ENCODE assay signal across 21 cellular contexts in the genomic region with DNA sequence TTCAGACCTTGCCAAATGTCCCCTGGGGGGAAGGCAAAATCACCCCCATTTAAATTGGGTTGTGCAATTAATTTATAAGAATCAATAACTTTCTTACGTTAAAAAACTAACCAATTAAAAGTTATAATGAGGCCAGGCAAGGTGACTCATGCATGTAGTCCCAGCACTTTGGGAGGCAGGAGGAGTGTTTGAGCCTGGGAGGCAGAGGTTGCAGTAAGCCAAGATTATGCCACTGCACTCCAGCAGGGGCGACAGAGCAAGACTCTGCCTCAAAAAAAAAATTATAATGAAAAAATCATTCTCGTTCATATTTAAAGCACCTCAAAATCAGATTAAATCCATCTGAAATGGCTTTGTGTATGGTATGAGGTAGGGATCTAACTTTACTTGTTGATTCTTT. TPM values are rescaled to one million over a fixed set of nuclear protein-coding genes. Genes with fewer than 3 reads are reported as not detected.
A peak's percentile ranks its signal among the peaks of the same experiment; 100 is the strongest.
DNase-seq lines count a peak whose midpoint lies in the region; ATAC-seq and TF ChIP-seq lines count a peak whose summit lies in the region.
"Had no signal": no experiment of that assay in that cellular context is flagged by ENCODE, and none has a peak within 500 bp of the region (broad histone marks: within the 10 kb centered on the region; RNA-seq: fewer than 3 reads in every experiment).

No MANE protein-coding gene starts in this region.

- DNase-seq in A673 (ENCODE audit: low spot score) (no peak), H9 (no peak), RWPE2 (ENCODE audit: low spot score) (no peak), fibroblast of lung (ENCODE audit: low read depth in 2 of 2) (peak in 1 of 2 donors; percentile 4), substantia nigra (lab: John Stamatoyannopoulos, UW) (no peak), left ventricle myocardium inferior (no peak), suprapubic skin (ENCODE audit: low spot score in 2 of 2) (no peak), left lung (no peak)
- DNase-seq: activated effector memory CD4-positive, alpha-beta T cell treated with Interleukin-2 at 50 U/mL for 16 hours; amygdala; colonic mucosa; COR-L47; hippocampal formation; left colon; NCI-H1436 treated with DMSO at 0.1 percent for 48 hours; stimulated activated CD4-positive, alpha-beta T cell treated with anti-CD3 and anti-CD28 coated beads, Interleukin-4, amount 100 ng/mL, for 24 hours; trophoblast cell had no signal

- H4K20me1 ChIP-seq in H9 (ENCODE audit: control insufficient read depth, insufficient read depth, insufficient read length) = no peaks in the 10 kb centered on the region
- no peaks in the 10 kb centered on the region for H4K20me1 ChIP-seq in fibroblast of lung (ENCODE audit: control insufficient read depth, extremely low read depth, insufficient read depth, low read length)

- H3K36me3 ChIP-seq in A673 (ENCODE audit: insufficient read depth, low read length, poor library complexity, severe bottlenecking) (no peaks in the 10 kb centered on the region), RWPE2 (ENCODE audit: low read depth) (no peaks in the 10 kb centered on the region), fibroblast of lung (ENCODE audit: control insufficient read depth, insufficient read depth, low read length) (no peaks in the 10 kb centered on the region), left ventricle myocardium inferior (no peaks in the 10 kb centered on the region), suprapubic skin (no peaks in the 10 kb centered on the region), left lung (no peaks in the 10 kb centered on the region)
- H3K36me3 ChIP-seq: colonic mucosa had no signal

- no peaks in the 10 kb centered on the region for H3K23me2 ChIP-seq in H9 (ENCODE audit: insufficient read length, low read depth, low read length, poor library complexity, severe bottlenecking)

- no peak overlapping the region for H2BK120ac ChIP-seq in H9 (ENCODE audit: low read depth, low read length, poor library complexity, severe bottlenecking)

- no peaks in the 10 kb centered on the region for H3K79me1 ChIP-seq in H9 (ENCODE audit: insufficient read depth, low read depth, low read length, poor library complexity, severe bottlenecking)

- ATAC-seq in RWPE2 (ENCODE audit: low read depth) (no peak), left lung (no peak)
- ATAC-seq: A549, left colon had no signal

- no peak overlapping the region for H3K23ac ChIP-seq in H9 (ENCODE audit: insufficient read length, low read depth, low read length)

- no peaks in the 10 kb centered on the region for H3K4me1 Mint-ChIP-seq in H9

- no peak overlapping the region for H3K4me2 ChIP-seq in H9 (ENCODE audit: insufficient read depth, insufficient read length, low read length)
- no peak overlapping the region for H3K4me2 ChIP-seq in fibroblast of lung (ENCODE audit: extremely low read depth, insufficient read depth, low read length)
- H3K4me2 ChIP-seq: A549 had no signal

- no peaks in the 10 kb centered on the region for H3K9me3 ChIP-seq in A673 (ENCODE audit: low read depth, low read length, poor library complexity, severe bottlenecking)
- H3K9me3 ChIP-seq in H9 (ENCODE audit: control insufficient read depth, low read depth, low read length) = no peaks in the 10 kb centered on the region
- no peaks in the 10 kb centered on the region for H3K9me3 ChIP-seq in RWPE2 (ENCODE audit: severe bottlenecking)
- H3K9me3 ChIP-seq in fibroblast of lung (ENCODE audit: control insufficient read depth, insufficient read depth, low read depth, low read length) = no peaks in the 10 kb centered on the region
- no peaks in the 10 kb centered on the region for H3K9me3 ChIP-seq in left ventricle myocardium inferior (replicated peaks)
- H3K9me3 ChIP-seq in suprapubic skin = no peaks in the 10 kb centered on the region
- H3K9me3 ChIP-seq in left lung = peaks cover 0 to 2% of the 10 kb centered on the region in 2 donors
- H3K9me3 ChIP-seq: colonic mucosa had no signal

- H2AFZ ChIP-seq in H9 (ENCODE audit: low read length) (no peak overlapping the region), fibroblast of lung (ENCODE audit: low read length) (no peak overlapping the region)

- H2BK12ac ChIP-seq in H9 (ENCODE audit: insufficient read length, low read depth, low read length) = no peak overlapping the region

- no peaks in the 10 kb centered on the region for H3K4me1 ChIP-seq in A673 (ENCODE audit: insufficient read depth, low read length, poor library complexity, severe bottlenecking)
- no peaks in the 10 kb centered on the region for H3K4me1 ChIP-seq in H9 (ENCODE audit: insufficient read depth, low read length)
- H3K4me1 ChIP-seq in RWPE2 (ENCODE audit: insufficient read depth, poor library complexity, severe bottlenecking) = no peaks in the 10 kb centered on the region
- no peaks in the 10 kb centered on the region for H3K4me1 ChIP-seq in fibroblast of lung (ENCODE audit: control insufficient read depth, extremely low read depth, insufficient read depth, low read length)
- H3K4me1 ChIP-seq in left ventricle myocardium inferior = no peaks in the 10 kb centered on the region
- H3K4me1 ChIP-seq in suprapubic skin = no peaks in the 10 kb centered on the region
- H3K4me1 ChIP-seq in left lung = peaks cover 0 to 7% of the 10 kb centered on the region in 2 donors
- H3K4me1 ChIP-seq: A549, colonic mucosa had no signal

- no peak overlapping the region for H3K14ac ChIP-seq in H9 (ENCODE audit: insufficient read depth, low read length)

- TF ChIP-seq CTCF in A673 (conservative IDR thresholded peaks at IDR 0.05; ENCODE audit: low read depth, low read length) = peak; percentile 47
- TF ChIP-seq CTCF in H9 (conservative IDR thresholded peaks at IDR 0.05) = peak; percentile 45; the same call in 1 of the 3 replicates
- peak; percentile 37 for TF ChIP-seq CTCF in RWPE2 (IDR thresholded peaks at IDR 0.05; ENCODE audit: poor library complexity, severe bottlenecking)
- peak; percentile 35 to 37 for TF ChIP-seq CTCF in fibroblast of lung (conservative IDR thresholded peaks at IDR 0.05 in 1 of 2, IDR thresholded peaks at IDR 0.05 in 1 of 2; ENCODE audit: low read depth in 1 of 2, low read length in 2 of 2)
- no peak for TF ChIP-seq CTCF in left ventricle myocardium inferior (IDR thresholded peaks at IDR 0.05; ENCODE audit: borderline replicate concordance)
- no peak for TF ChIP-seq CTCF in suprapubic skin (IDR thresholded peaks at IDR 0.05)
- no peak for TF ChIP-seq CTCF in left lung (IDR thresholded peaks at IDR 0.05)

- POLR2A ChIA-PET in A673 (lab: Charles Lee; ENCODE audit: low non-redundant PET) = no interaction called here

- H4K91ac ChIP-seq in H9 (ENCODE audit: insufficient read length, low read depth, low read length) = no peak overlapping the region

- H3K4me3 ChIP-seq in A673 (ENCODE audit: low read depth, low read length, poor library complexity, severe bottlenecking) = no peak overlapping the region
- no peak overlapping the region for H3K4me3 ChIP-seq in RWPE2 (ENCODE audit: severe bottlenecking)
- H3K4me3 ChIP-seq in fibroblast of lung (replicated peaks in 1 of 4; ENCODE audit: control extremely low read depth in 1 of 4, insufficient read depth in 1 of 4, low read depth in 3 of 4, low read length in 4 of 4) = no peak overlapping the region
- no peak overlapping the region for H3K4me3 ChIP-seq in left ventricle myocardium inferior
- H3K4me3 ChIP-seq in suprapubic skin = no peak overlapping the region
- no peak overlapping the region for H3K4me3 ChIP-seq in left lung
- H3K4me3 ChIP-seq: A549, colonic mucosa had no signal

- H3K79me2 ChIP-seq in H9 (ENCODE audit: insufficient read depth, low read length) (no peaks in the 10 kb centered on the region), fibroblast of lung (ENCODE audit: control insufficient read depth, insufficient read depth, low read length) (no peaks in the 10 kb centered on the region)

- H3K9ac ChIP-seq in H9 (ENCODE audit: extremely low read depth, insufficient read length, low read length) (no peak overlapping the region), fibroblast of lung (ENCODE audit: insufficient read depth, low read length) (no peak overlapping the region)

- no peak overlapping the region for H3K4ac ChIP-seq in H9 (ENCODE audit: low read depth, low read length)

- no peak for TF ChIP-seq POLR2A in suprapubic skin (IDR thresholded peaks at IDR 0.05)

- H3K27ac ChIP-seq in A673 (ENCODE audit: low read depth, low read length, poor library complexity, severe bottlenecking) = no peak overlapping the region
- no peak overlapping the region for H3K27ac ChIP-seq in H9 (ENCODE audit: insufficient read length, low read depth, low read length)
- H3K27ac ChIP-seq in RWPE2 (ENCODE audit: poor library complexity, severe bottlenecking) = no peak overlapping the region
- H3K27ac ChIP-seq in fibroblast of lung (ENCODE audit: insufficient read depth, low read length) = no peak overlapping the region
- no peak overlapping the region for H3K27ac ChIP-seq in substantia nigra (ENCODE audit: low read depth, low read length, poor library complexity, severe bottlenecking)
- no peak overlapping the region for H3K27ac ChIP-seq in left ventricle myocardium inferior (replicated peaks)
- no peak overlapping the region for H3K27ac ChIP-seq in suprapubic skin
- H3K27ac ChIP-seq in left lung = no peak overlapping the region
- H3K27ac ChIP-seq: A549, colonic mucosa, epithelial cell of prostate, HL-60 had no signal

- no peaks in the 10 kb centered on the region for H3K36me3 Mint-ChIP-seq in H9 (ENCODE audit: insufficient read depth in 1 of 3, low read depth in 3 of 3)

- no peak overlapping the region for H2BK15ac ChIP-seq in H9 (ENCODE audit: low read depth, low read length)

- H2AK5ac ChIP-seq in H9 (ENCODE audit: insufficient read length, low read length) = no peak overlapping the region

- H3K18ac ChIP-seq in H9 (ENCODE audit: insufficient read length, low read depth, low read length) = no peak overlapping the region

- no peak overlapping the region for H3K4me3 Mint-ChIP-seq in H9

- intact Hi-C loops in A673 (cut with micrococcal nuclease; ENCODE audit: unreplicated experiment) = loop anchor here (5.0 to 10.0 kb wide), 2 partner anchors 142 to 330 kb away; no protein-coding TSS in a partner anchor
- intact Hi-C loops in left ventricle myocardium inferior (cut with micrococcal nuclease) = no loop called here
- intact Hi-C loops in left lung (cut with DNase I) = no loop called here

- no peak overlapping the region for H3K27ac Mint-ChIP-seq in H9

- BruUV-seq in A673 (replicated peaks; lab: Mats Ljungman, UMichigan) = no TSS peak

- CTCF ChIA-PET in A673 (lab: Charles Lee) = no interaction called here

- peaks cover 24 to 56% of the 10 kb centered on the region in 2 experiments for H3K9me3 Mint-ChIP-seq in H9

- WGBS in H9 (ENCODE audit: extremely low coverage, insufficient read length, low lambda C conversion rate) = no CpG with 5 or more reads among the region's 3 CpGs
- 46% methylated on average over 3 of the region's 3 CpGs for WGBS in suprapubic skin

- no peak overlapping the region for H3T11ph ChIP-seq in H9 (ENCODE audit: low read length)

- H3K27me3 Mint-ChIP-seq in H9 (ENCODE audit: low read depth) = peaks cover 36% of the 10 kb centered on the region

- no peak overlapping the region for H4K8ac ChIP-seq in H9 (replicated peaks; ENCODE audit: insufficient read length, low read depth, low read length)

- no peak overlapping the region for H4K5ac ChIP-seq in H9 (ENCODE audit: insufficient read length, low read depth, low read length)

- TF ChIP-seq EP300 in suprapubic skin (IDR thresholded peaks at IDR 0.05) = no peak

- no peak overlapping the region for H2BK20ac ChIP-seq in H9 (ENCODE audit: low read depth, low read length, poor library complexity, severe bottlenecking)

- H3K27me3 ChIP-seq in A673 (replicated peaks; ENCODE audit: insufficient read depth, low read depth, low read length, poor library complexity) (peaks cover 29% of the 10 kb centered on the region), H9 (ENCODE audit: insufficient read depth, low read length) (no peaks in the 10 kb centered on the region), RWPE2 (ENCODE audit: insufficient read depth, poor library complexity, severe bottlenecking) (no peaks in the 10 kb centered on the region), fibroblast of lung (ENCODE audit: control insufficient read depth, insufficient read depth, low read length) (no peaks in the 10 kb centered on the region), left ventricle myocardium inferior (ENCODE audit: low read depth) (peaks cover 55% of the 10 kb centered on the region), suprapubic skin (peaks cover 32% of the 10 kb centered on the region), left lung (peaks cover 3 to 58% of the 10 kb centered on the region in 2 donors)
- H3K27me3 ChIP-seq: colonic mucosa had no signal

- H2BK5ac ChIP-seq in H9 (ENCODE audit: insufficient read length, low read length) = no peak overlapping the region

- no peak overlapping the region for H3K56ac ChIP-seq in H9 (ENCODE audit: insufficient read length, low read depth, low read length)

RNA-seq across cellular contexts. Expression of a gene that starts 18.4 kb away (rescaled TPM):
- not detected in 2 replicates for total RNA-seq in A673 (2021)
- not detected in 2 replicates for total RNA-seq in H9 (2021)
- total RNA-seq in fibroblast of lung = not detected in 2 replicates
- not detected in 2 replicates for polyA plus RNA-seq in fibroblast of lung
- not detected in 2 replicates for polyA plus RNA-seq in fibroblast of lung (2012)
- not detected in 2 replicates for polyA minus RNA-seq in fibroblast of lung (ENCODE audit: low replicate concordance)
- total RNA-seq in left ventricle myocardium inferior = 0.33 TPM
- under 1 TPM in 3 of 4 donors, not detected in 1; 0.30 to 0.72 (median 0.36) TPM for total RNA-seq in suprapubic skin
- total RNA-seq in left lung = 10 to 100 TPM; 13.4 to 59.9 TPM
- total RNA-seq: NCI-H460 had no signal

RNA-seq across cellular contexts. Expression of a gene that starts 28.1 kb away (rescaled TPM):
- total RNA-seq in A673 (2021) (28.4 and 28.6 TPM in 2 replicates), H9 (2021) (16.0 and 18.9 TPM in 2 replicates), fibroblast of lung (5.1 and 8.6 TPM in 2 replicates), left ventricle myocardium inferior (11.8 TPM), suprapubic skin (10 to 100 TPM in 1 of 4 donors, 1 to 10 TPM in 3; 3.1 to 23.2 (median 7.8) TPM), left lung (10 to 100 TPM; 15.9 to 27.3 TPM)
- 2.8 and 5.5 TPM in 2 replicates for polyA plus RNA-seq in fibroblast of lung
- 7.4 and 10.0 TPM in 2 replicates for polyA plus RNA-seq in fibroblast of lung (2012)
- 8.7 and 12.1 TPM in 2 replicates for polyA minus RNA-seq in fibroblast of lung (ENCODE audit: low replicate concordance)

RNA-seq across cellular contexts. Expression of a gene that starts 34.8 kb away (rescaled TPM):
- total RNA-seq in A673 (2021) (not detected in 2 replicates), H9 (2021) (not detected in 2 replicates), fibroblast of lung (not detected in 2 replicates), left ventricle myocardium inferior (not detected), suprapubic skin (under 1 TPM in 1 of 4 donors, not detected in 3; 0.38 TPM), left lung (10 to 100 TPM in 1 of 2 donors, not detected in 1; 11.0 TPM)
- not detected in 2 replicates for polyA plus RNA-seq in fibroblast of lung
- not detected in 2 replicates for polyA plus RNA-seq in fibroblast of lung (2012)
- not detected in 2 replicates for polyA minus RNA-seq in fibroblast of lung (ENCODE audit: low replicate concordance)
- total RNA-seq: colonic mucosa, left colon, NCI-H460 had no signal
- polyA plus RNA-seq: A549 had no signal

RNA-seq across cellular contexts. Expression of a gene that starts 58.8 kb away (rescaled TPM):
- total RNA-seq in A673 (2021) = not detected in 2 replicates
- 0.53 and 0.70 TPM in 2 replicates for total RNA-seq in H9 (2021)
- total RNA-seq in fibroblast of lung = not detected in 2 replicates
- not detected in 2 replicates for polyA plus RNA-seq in fibroblast of lung
- not detected in 2 replicates for polyA plus RNA-seq in fibroblast of lung (2012)
- not detected in 2 replicates for polyA minus RNA-seq in fibroblast of lung (ENCODE audit: low replicate concordance)
- total RNA-seq in left ventricle myocardium inferior = 0.41 TPM
- total RNA-seq in suprapubic skin = 1 to 10 TPM in 3 of 4 donors, not detected in 1; 2.2 to 9.8 (median 4.4) TPM
- under 1 TPM; 0.26 to 0.50 TPM for total RNA-seq in left lung
- total RNA-seq: NCI-H460 had no signal
- polyA plus RNA-seq: A549 had no signal

Comparison
In these comparisons a context has a peak if more than half of its experiments do, and no peak if none do; other contexts are left out.
1. CTCF ChIP-seq: peak in A673 (single experiment), H9 (single experiment), RWPE2 (single experiment) and fibroblast of lung (2 of 2); none in left ventricle myocardium inferior (single experiment), suprapubic skin (0 of 2) and left lung (0 of 2).
2. RNA of a gene that starts 18.4 kb away (total RNA-seq): 13.4 to 59.9 TPM in left lung; 0.30 to 0.72 TPM in suprapubic skin, 0.33 TPM in left ventricle myocardium inferior (single experiment), not detected in A673, not detected in H9 and not detected in fibroblast of lung; every median in the first group is over 4 times any median in the second.